ENCODE assay signal across 12 cellular contexts in genomic region chr22:50576070-50576469, GRCh38. TPM values are rescaled to one million over a fixed set of nuclear protein-coding genes. Genes with fewer than 3 reads are reported as not detected.
DNase-seq lines count a peak whose midpoint lies in the region; ATAC-seq, FAIRE-seq and TF ChIP-seq lines count a peak whose summit lies in the region.
"Had no signal": no experiment of that assay in that cellular context is flagged by ENCODE, and none has a peak within 500 bp of the region (broad histone marks: within the 10 kb centered on the region; RNA-seq: fewer than 3 reads in every experiment).

No MANE protein-coding gene starts in this region.

- CTCF ChIA-PET in MCF 10A (lab: Yijun Ruan, JAX), result interaction anchor here (0.6 to 2.2 kb wide), 2 partner anchors 45 to 111 kb away, joined by 3 to 13 read pairs; no protein-coding TSS in a partner anchor

- H3K4me1 ChIP-seq in breast epithelium (no peaks in the 10 kb centered on the region), fibroblast of lung (ENCODE audit: control insufficient read depth, extremely low read depth, insufficient read depth, low read length) (peaks cover 8% of the 10 kb centered on the region), transverse colon (peaks cover under 1 to 14% (median 11%) of the 10 kb centered on the region in 4 donors)

- H2AFZ ChIP-seq in fibroblast of lung (ENCODE audit: low read length), result no peak overlapping the region

- H3K27me3 ChIP-seq in breast epithelium (no peaks in the 10 kb centered on the region), fibroblast of lung (ENCODE audit: control insufficient read depth, insufficient read depth, low read length) (no peaks in the 10 kb centered on the region), transverse colon (no peaks in the 10 kb centered on the region)

- no peak overlapping the region for H3K27ac Mint-ChIP-seq in MCF 10A (ENCODE audit: low read depth, unreplicated experiment)
- H3K27ac Mint-ChIP-seq: activated naive CD8-positive, alpha-beta T cell treated with anti-CD3 and anti-CD28 coated beads, Interleukin-2, amount 10 ng/mL, durations not matched to agents 7 days and 5 days had no signal

- H3K36me3 ChIP-seq in breast epithelium (peaks cover 5% of the 10 kb centered on the region), fibroblast of lung (ENCODE audit: control insufficient read depth, insufficient read depth, low read length) (no peaks in the 10 kb centered on the region), transverse colon (no peaks in the 10 kb centered on the region)

- H3K9me3 ChIP-seq in breast epithelium (no peaks in the 10 kb centered on the region), fibroblast of lung (ENCODE audit: control insufficient read depth, insufficient read depth, low read depth, low read length) (no peaks in the 10 kb centered on the region), transverse colon (no peaks in the 10 kb centered on the region)

- H3K4me1 Mint-ChIP-seq in MCF 10A (ENCODE audit: insufficient read depth, unreplicated experiment), result no peaks in the 10 kb centered on the region

- intact Hi-C loops in MCF 10A (cut with micrococcal nuclease), result no loop called here
- intact Hi-C loops in breast epithelium (cut with DNase I; ENCODE audit: low total_unique reads), result no loop called here
- intact Hi-C loops in transverse colon (cut with DNase I; ENCODE audit: low total_unique reads), result no loop called here

- FAIRE-seq in RCC 7860 (lab: Jason Lieb, UNC), result no peak

- H3K27ac ChIP-seq in breast epithelium, result no peak overlapping the region
- no peak overlapping the region for H3K27ac ChIP-seq in fibroblast of lung (ENCODE audit: insufficient read depth, low read length)
- no peak overlapping the region for H3K27ac ChIP-seq in transverse colon

- no peaks in the 10 kb centered on the region for H3K27me3 Mint-ChIP-seq in MCF 10A (ENCODE audit: insufficient read depth, unreplicated experiment)
- H3K27me3 Mint-ChIP-seq: activated naive CD8-positive, alpha-beta T cell treated with anti-CD3 and anti-CD28 coated beads, Interleukin-2, amount 10 ng/mL, durations not matched to agents 7 days and 5 days had no signal

- H3K4me3 Mint-ChIP-seq in MCF 10A (ENCODE audit: unreplicated experiment), result no peak overlapping the region
- H3K4me3 Mint-ChIP-seq: activated naive CD8-positive, alpha-beta T cell treated with anti-CD3 and anti-CD28 coated beads, Interleukin-2, amount 10 ng/mL, durations not matched to agents 7 days and 5 days had no signal

- 40 to 68% methylated on average over 3 to 5 of the region's 5 CpGs for WGBS in transverse colon (ENCODE audit: low coverage in 1 of 2), 2 donors

- TF ChIP-seq POLR2A in breast epithelium (IDR thresholded peaks at IDR 0.05), result no peak
- TF ChIP-seq POLR2A in transverse colon (IDR thresholded peaks at IDR 0.05), result no peak

- TF ChIP-seq EP300 in transverse colon (IDR thresholded peaks at IDR 0.05; ENCODE audit: low read depth), result no peak

- no peak overlapping the region for H3K4me2 ChIP-seq in fibroblast of lung (ENCODE audit: extremely low read depth, insufficient read depth, low read length)

- peak; percentile 62 for DNase-seq in MCF 10A (ENCODE audit: unreplicated experiment)
- DNase-seq in breast epithelium (ENCODE audit: low spot score in 2 of 2), result no peak
- peak; percentile 29 for DNase-seq in RCC 7860 (ENCODE audit: low spot score)
- DNase-seq in fibroblast of lung (ENCODE audit: low read depth in 2 of 2), result peak; percentile 24 to 56
- no peak for DNase-seq in transverse colon
- DNase-seq in activated CD4-positive, alpha-beta T cell treated with anti-CD3 and anti-CD28 coated beads, Interleukin-2, amount 50 U/mL, for 48 hours, result no peak
- DNase-seq: activated naive CD8-positive, alpha-beta T cell treated with anti-CD3 and anti-CD28 coated beads, Interleukin-2, amount 10 ng/mL, durations not matched to agents 7 days and 5 days; DMS79 treated with DMSO at 0.1 percent for 48 hours; midbrain had no signal

- no peaks in the 10 kb centered on the region for H3K79me2 ChIP-seq in fibroblast of lung (ENCODE audit: control insufficient read depth, insufficient read depth, low read length)

- peaks cover 39% of the 10 kb centered on the region for H3K36me3 Mint-ChIP-seq in MCF 10A (ENCODE audit: insufficient read depth, unreplicated experiment)

- H3K9ac ChIP-seq in fibroblast of lung (ENCODE audit: insufficient read depth, low read length), result no peak overlapping the region

- no peak for ATAC-seq in HG02798 (IDR thresholded peaks at IDR 0.05; ENCODE audit: poor library complexity, unreplicated experiment)
- no peak for ATAC-seq in GM19023 (IDR thresholded peaks at IDR 0.05; ENCODE audit: unreplicated experiment)

- H3K4me3 ChIP-seq in breast epithelium (no peak overlapping the region), fibroblast of lung (replicated peaks in 1 of 4; ENCODE audit: control extremely low read depth in 1 of 4, insufficient read depth in 1 of 4, low read depth in 3 of 4, low read length in 4 of 4) (no peak overlapping the region), transverse colon (no peak overlapping the region)

- H4K20me1 ChIP-seq in fibroblast of lung (ENCODE audit: control insufficient read depth, extremely low read depth, insufficient read depth, low read length), result no peaks in the 10 kb centered on the region

- TF ChIP-seq CTCF in MCF 10A (IDR thresholded peaks at IDR 0.05; ENCODE audit: unreplicated experiment), result peak; percentile 12
- TF ChIP-seq CTCF in breast epithelium (IDR thresholded peaks at IDR 0.05), result no peak
- peak; percentile 5 to 50 for TF ChIP-seq CTCF in fibroblast of lung (conservative IDR thresholded peaks at IDR 0.05 in 1 of 2, IDR thresholded peaks at IDR 0.05 in 1 of 2; ENCODE audit: low read depth in 1 of 2, low read length in 2 of 2)
- TF ChIP-seq CTCF in transverse colon (IDR thresholded peaks at IDR 0.05), result peak in 3 of 5 experiments; percentile 16 to 47 (median 18)

- H3K9me3 Mint-ChIP-seq in MCF 10A (ENCODE audit: unreplicated experiment), result no peaks in the 10 kb centered on the region
- H3K9me3 Mint-ChIP-seq: activated naive CD8-positive, alpha-beta T cell treated with anti-CD3 and anti-CD28 coated beads, Interleukin-2, amount 10 ng/mL, durations not matched to agents 7 days and 5 days had no signal

- POLR2A ChIA-PET in MCF 10A (lab: Yijun Ruan, JAX), result interaction anchor here (2.2 to 5.4 kb wide), 2 partner anchors 12 to 45 kb away, joined by 8 to 35 read pairs; partner anchors contain the start of gene SYCE3

- BruUV-seq in MCF 10A (replicated peaks; lab: Mats Ljungman, UMichigan), result no TSS peak

- in situ Hi-C loops in transverse colon (cut with MboI; ENCODE audit: low pct_ligation_motif_present in 1 of 4, low pct_unique_long_range_greater_than_20kb in 1 of 4, low sequenced_read_pairs in 3 of 4), result no loop called here

RNA-seq across cellular contexts. Expression of gene CPT1B, which starts 2.2 kb away (rescaled TPM):
- total RNA-seq in MCF 10A (2022), result 52.2 and 57.3 TPM in 2 replicates
- total RNA-seq in breast epithelium, result 10 to 100 TPM; 13.6 to 40.0 (median 39.4) TPM
- 2.6 and 4.8 TPM in 2 replicates for total RNA-seq in fibroblast of lung
- polyA plus RNA-seq in fibroblast of lung, result 0.70 and 0.82 TPM in 2 replicates
- 0.91 and 1.2 TPM in 2 replicates for polyA plus RNA-seq in fibroblast of lung (2012)
- 2.3 TPM in 1 of 2 replicates, not detected in the other for polyA minus RNA-seq in fibroblast of lung (ENCODE audit: low replicate concordance)
- total RNA-seq in transverse colon, result 100 to 1,000 TPM in 1 of 4 donors, 10 to 100 TPM in 3; 34.2 to 111 (median 37.6) TPM

RNA-seq across cellular contexts. Expression of gene CHKB, which starts 6.6 kb away (rescaled TPM):
- 51.4 and 60.6 TPM in 2 replicates for total RNA-seq in MCF 10A (2022)
- 10 to 100 TPM; 53.9 to 77.6 (median 71.4) TPM for total RNA-seq in breast epithelium
- total RNA-seq in fibroblast of lung, result 15.2 and 22.8 TPM in 2 replicates
- 18.2 and 21.9 TPM in 2 replicates for polyA plus RNA-seq in fibroblast of lung
- polyA plus RNA-seq in fibroblast of lung (2012), result 17.9 and 22.5 TPM in 2 replicates
- polyA minus RNA-seq in fibroblast of lung (ENCODE audit: low replicate concordance), result 18.2 and 23.8 TPM in 2 replicates
- 100 to 1,000 TPM in 1 of 4 donors, 10 to 100 TPM in 3; 74.8 to 232 (median 86.1) TPM for total RNA-seq in transverse colon

RNA-seq across cellular contexts. Expression of gene SYCE3, which starts 13.4 kb away (rescaled TPM):
- total RNA-seq in MCF 10A (2022) (0.82 and 1.2 TPM in 2 replicates), breast epithelium (not detected), fibroblast of lung (0.33 TPM in 1 of 2 replicates, not detected in the other), transverse colon (not detected)
- 0.30 TPM in 1 of 2 replicates, not detected in the other for polyA plus RNA-seq in fibroblast of lung
- polyA plus RNA-seq in fibroblast of lung (2012), result not detected in 2 replicates
- polyA minus RNA-seq in fibroblast of lung (ENCODE audit: low replicate concordance), result not detected in 2 replicates
- total RNA-seq: H4 had no signal

RNA-seq across cellular contexts. Expression of gene MAPK8IP2, which starts 24.5 kb away (rescaled TPM):
- total RNA-seq in MCF 10A (2022) (1.2 and 2.5 TPM in 2 replicates), breast epithelium (1 to 10 TPM; 1.9 to 2.2 (median 2.0) TPM), fibroblast of lung (0.17 and 0.26 TPM in 2 replicates), transverse colon (1 to 10 TPM; 1.1 to 3.4 (median 1.8) TPM)
- polyA plus RNA-seq in fibroblast of lung, result 0.10 and 0.11 TPM in 2 replicates
- 0.18 and 0.34 TPM in 2 replicates for polyA plus RNA-seq in fibroblast of lung (2012)
- 0.41 and 0.67 TPM in 2 replicates for polyA minus RNA-seq in fibroblast of lung (ENCODE audit: low replicate concordance)

RNA-seq across cellular contexts. Expression of gene KLHDC7B, which starts 30.4 kb away (rescaled TPM):
- total RNA-seq in MCF 10A (2022) (0.98 and 4.1 TPM in 2 replicates), breast epithelium (under 1 TPM; 0.16 to 0.33 (median 0.29) TPM), fibroblast of lung (0.17 and 0.51 TPM in 2 replicates), transverse colon (1 to 10 TPM in 1 of 4 donors, under 1 TPM in 2, not detected in 1; 0.14 to 1.5 (median 0.32) TPM)
- polyA plus RNA-seq in fibroblast of lung, result 0.02 TPM in 1 of 2 replicates, not detected in the other
- 0.02 and 0.05 TPM in 2 replicates for polyA plus RNA-seq in fibroblast of lung (2012)
- polyA minus RNA-seq in fibroblast of lung (ENCODE audit: low replicate concordance), result not detected in 2 replicates

Comparison
In these comparisons a context has a peak if more than half of its experiments do, and no peak if none do; other contexts are left out.
1. DNase-seq: peak in MCF 10A (single experiment), RCC 7860 (single experiment) and fibroblast of lung (2 of 2); none in breast epithelium (0 of 2), transverse colon (single experiment) and activated CD4-positive, alpha-beta T cell treated with anti-CD3 and anti-CD28 coated beads, Interleukin-2, amount 50 U/mL, for 48 hours (0 of 2).
2. CTCF ChIP-seq: peak in MCF 10A (single experiment), fibroblast of lung (2 of 2) and transverse colon (3 of 5); none in breast epithelium (0 of 3).